In the genomic region with DNA sequence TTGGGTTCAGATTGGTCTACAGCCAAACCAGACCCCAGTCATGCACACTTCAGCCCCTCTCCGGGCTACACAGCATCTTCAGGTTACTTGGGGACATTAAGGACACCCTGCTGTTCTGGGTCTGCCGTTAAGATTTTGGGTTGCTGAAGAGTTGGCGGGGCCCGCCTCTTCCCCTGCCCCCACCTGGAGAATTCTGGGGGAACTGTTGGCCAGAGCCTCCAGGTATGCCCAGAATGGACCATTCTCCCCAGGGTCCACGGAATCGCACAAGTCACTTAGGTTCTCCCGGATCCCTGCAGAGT, we compare ENCODE assay signal across 6 cellular contexts. TPM values are rescaled to one million over a fixed set of nuclear protein-coding genes. Genes with fewer than 3 reads are reported as not detected.
A peak's percentile ranks its signal among the peaks of the same experiment; 100 is the strongest.
DNase-seq lines count a peak whose midpoint lies in the region; ATAC-seq and TF ChIP-seq lines count a peak whose summit lies in the region.

No MANE protein-coding gene starts in this region.

- H3K4me3 Mint-ChIP-seq in central memory CD8-positive, alpha-beta T cell: peak overlapping the region; percentile 36

- ATAC-seq in central memory CD8-positive, alpha-beta T cell (replicated peaks; ENCODE audit: extremely low read depth, poor library complexity, severe bottlenecking): no peak
- ATAC-seq in mucosa of descending colon: no peak
- no peak for ATAC-seq in activated CD4-positive, CD25-positive, alpha-beta regulatory T cell treated with anti-CD3 and anti-CD28 coated beads, Interleukin-2, amount 50 U/mL, for 24 hours

- TF ChIP-seq EP300 in sigmoid colon (IDR thresholded peaks at IDR 0.05): no peak

- intact Hi-C loops in sigmoid colon (cut with DNase I): no loop called here
- intact Hi-C loops in mucosa of descending colon (cut with DNase I, micrococcal nuclease): no loop called here

- peaks cover 13% of the 10 kb centered on the region for H3K27me3 Mint-ChIP-seq in central memory CD8-positive, alpha-beta T cell

- H3K9me3 ChIP-seq in MG63 (no peaks in the 10 kb centered on the region), sigmoid colon (no peaks in the 10 kb centered on the region), mucosa of descending colon (no peaks in the 10 kb centered on the region)

- no peak for TF ChIP-seq CTCF in sigmoid colon (IDR thresholded peaks at IDR 0.05)
- no peak for TF ChIP-seq CTCF in mucosa of descending colon (IDR thresholded peaks at IDR 0.05)

- peaks cover 4% of the 10 kb centered on the region for H3K36me3 Mint-ChIP-seq in central memory CD8-positive, alpha-beta T cell (ENCODE audit: insufficient read depth)

- H3K9me3 Mint-ChIP-seq in central memory CD8-positive, alpha-beta T cell: no peaks in the 10 kb centered on the region

- no peaks in the 10 kb centered on the region for H3K4me1 Mint-ChIP-seq in central memory CD8-positive, alpha-beta T cell

- H3K4me1 ChIP-seq in sigmoid colon (peaks cover 0 to 18% (median 16%) of the 10 kb centered on the region in 4 donors), mucosa of descending colon (ENCODE audit: low read depth) (peaks cover 9% of the 10 kb centered on the region)

- H3K27ac Mint-ChIP-seq in central memory CD8-positive, alpha-beta T cell (ENCODE audit: low read depth): no peak overlapping the region

- WGBS in sigmoid colon, 2 donors: 22 to 31% methylated on average over 7 of the region's 7 CpGs

- DNase-seq in MG63 (no peak), sigmoid colon (no peak), mucosa of descending colon (no peak), EL (no peak)
- no peak for DNase-seq in central memory CD8-positive, alpha-beta T cell (ENCODE audit: low spot score in 2 of 2)

- H3K4me3 ChIP-seq in MG63 (peak overlapping the region; percentile 38), sigmoid colon (peak overlapping the region in 3 of 4 donors; percentile 43 to 53 (median 52)), mucosa of descending colon (no peak overlapping the region)

- H3K36me3 ChIP-seq in MG63: no peaks in the 10 kb centered on the region
- peaks cover 7 to 43% (median 11%) of the 10 kb centered on the region in 4 donors for H3K36me3 ChIP-seq in sigmoid colon
- H3K36me3 ChIP-seq in mucosa of descending colon (ENCODE audit: low read depth): no peaks in the 10 kb centered on the region

- H3K27me3 ChIP-seq in MG63: no peaks in the 10 kb centered on the region
- peaks cover 13 to 28% (median 16%) of the 10 kb centered on the region in 3 donors for H3K27me3 ChIP-seq in sigmoid colon

- TF ChIP-seq POLR2A in sigmoid colon (IDR thresholded peaks at IDR 0.05): no peak

- H3K27ac ChIP-seq in sigmoid colon: peak overlapping the region in 1 of 4 donors; percentile 42

RNA-seq across cellular contexts. Expression of a gene that starts 0.4 kb away (rescaled TPM):
- 45.0 and 57.3 TPM in 2 replicates for total RNA-seq in MG63 (2014; rRNA removed; shearing (Covaris generic); ENCODE audit: low replicate concordance)
- 1 to 10 TPM; 4.8 to 9.7 (median 7.7) TPM for total RNA-seq in sigmoid colon
- 10 to 100 TPM in 1 of 3 donors, 1 to 10 TPM in 2; 1.2 to 15.6 (median 1.8) TPM for polyA plus RNA-seq in sigmoid colon
- 10 to 100 TPM in 1 of 3 donors, 1 to 10 TPM in 2; 8.3 to 12.9 (median 9.4) TPM for total RNA-seq in mucosa of descending colon

RNA-seq across cellular contexts. Expression of a gene that starts 16.3 kb away (rescaled TPM):
- 16.6 and 44.3 TPM in 2 replicates for total RNA-seq in MG63 (2014; rRNA removed; shearing (Covaris generic); ENCODE audit: low replicate concordance)
- total RNA-seq in sigmoid colon (10 to 100 TPM; 23.2 to 44.9 (median 34.6) TPM), mucosa of descending colon (100 to 1,000 TPM in 1 of 3 donors, 10 to 100 TPM in 2; 69.1 to 144 (median 99.1) TPM)
- 100 to 1,000 TPM in 1 of 3 donors, 10 to 100 TPM in 2; 58.4 to 116 (median 84.1) TPM for polyA plus RNA-seq in sigmoid colon

RNA-seq across cellular contexts. Expression of a gene that starts 16.5 kb away (rescaled TPM):
- 31.0 and 54.7 TPM in 2 replicates for total RNA-seq in MG63 (2014; rRNA removed; shearing (Covaris generic); ENCODE audit: low replicate concordance)
- 10 to 100 TPM; 14.1 to 25.7 (median 18.3) TPM for total RNA-seq in sigmoid colon
- polyA plus RNA-seq in sigmoid colon: 10 to 100 TPM; 65.9 to 70.2 (median 68.5) TPM
- 10 to 100 TPM; 58.7 to 82.8 (median 75.2) TPM for total RNA-seq in mucosa of descending colon

RNA-seq across cellular contexts. Expression of a gene that starts 22.1 kb away (rescaled TPM):
- 7.6 and 10.8 TPM in 2 replicates for total RNA-seq in MG63 (2014; rRNA removed; shearing (Covaris generic); ENCODE audit: low replicate concordance)
- 10 to 100 TPM; 10.3 to 14.4 (median 11.0) TPM for total RNA-seq in sigmoid colon
- 1 to 10 TPM; 3.0 to 6.9 (median 3.2) TPM for polyA plus RNA-seq in sigmoid colon
- 10 to 100 TPM; 15.1 to 16.2 (median 15.3) TPM for total RNA-seq in mucosa of descending colon

RNA-seq across cellular contexts. Expression of a gene that starts 54.3 kb away (rescaled TPM):
- 45.4 and 73.7 TPM in 2 replicates for total RNA-seq in MG63 (2014; rRNA removed; shearing (Covaris generic); ENCODE audit: low replicate concordance)
- total RNA-seq in sigmoid colon (10 to 100 TPM; 40.5 to 46.6 (median 43.3) TPM), mucosa of descending colon (10 to 100 TPM; 31.4 to 40.0 (median 37.1) TPM)
- polyA plus RNA-seq in sigmoid colon: 10 to 100 TPM; 24.6 to 50.8 (median 27.3) TPM
